ENCODE assay signal across 21 cellular contexts in the genomic region with DNA sequence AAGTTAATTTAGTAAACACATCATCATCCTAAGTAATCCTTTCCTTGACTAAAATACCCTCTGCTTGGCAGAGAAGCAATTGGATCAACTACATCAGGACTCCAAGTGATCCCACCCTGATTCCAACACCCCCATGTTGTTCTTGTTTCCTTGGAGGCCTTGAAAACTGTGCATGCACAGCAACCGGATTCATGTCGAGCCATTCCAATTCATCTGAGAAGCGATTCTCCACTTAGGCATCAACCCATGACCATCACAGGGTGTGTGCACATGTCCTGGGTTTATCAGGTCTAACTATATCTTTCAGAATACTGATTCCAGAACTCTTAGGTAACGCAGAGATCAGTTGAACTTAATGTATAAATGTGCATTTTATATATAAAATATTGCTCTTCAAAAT.
DNase-seq lines count a peak whose midpoint lies in the region; ATAC-seq, FAIRE-seq and TF ChIP-seq lines count a peak whose summit lies in the region.
"Had no signal": no experiment of that assay in that cellular context is flagged by ENCODE, and none has a peak within 500 bp of the region (broad histone marks: within the 10 kb centered on the region; RNA-seq: fewer than 3 reads in every experiment).

No MANE protein-coding gene starts in this region.

- intact Hi-C loops in naive thymus-derived CD4-positive, alpha-beta T cell (cut with micrococcal nuclease) = no loop called here
- intact Hi-C loops in pancreas (cut with DNase I) = no loop called here

- H3K4me1 Mint-ChIP-seq in brain = peaks cover 39% of the 10 kb centered on the region
- no peaks in the 10 kb centered on the region for H3K4me1 Mint-ChIP-seq in naive thymus-derived CD4-positive, alpha-beta T cell

- H3K27ac Mint-ChIP-seq in brain = peak overlapping the region in 3 of 5 experiments; percentile 30 to 82 (median 37)
- H3K27ac Mint-ChIP-seq in naive thymus-derived CD4-positive, alpha-beta T cell = no peak overlapping the region
- H3K27ac Mint-ChIP-seq: CD4-positive, alpha-beta T cell had no signal

- no peak for TF ChIP-seq CTCF in brain (conservative IDR thresholded peaks at IDR 0.05)
- no peak for TF ChIP-seq CTCF in pancreas (IDR thresholded peaks at IDR 0.05)

- H2AFZ ChIP-seq in GM23248 = no peak overlapping the region

- no peak overlapping the region for H3K4me3 Mint-ChIP-seq in brain
- no peak overlapping the region for H3K4me3 Mint-ChIP-seq in naive thymus-derived CD4-positive, alpha-beta T cell
- H3K4me3 Mint-ChIP-seq: CD4-positive, alpha-beta T cell; HFFc6 had no signal

- H3K27me3 ChIP-seq in naive thymus-derived CD4-positive, alpha-beta T cell (ENCODE audit: control insufficient read depth in 2 of 2, insufficient read depth in 2 of 2, low read length in 2 of 2) = no peaks in the 10 kb centered on the region
- H3K27me3 ChIP-seq in GM23248 (replicated peaks; ENCODE audit: insufficient read depth) (no peaks in the 10 kb centered on the region), pancreas (no peaks in the 10 kb centered on the region)

- peaks cover 11% of the 10 kb centered on the region for H3K36me3 Mint-ChIP-seq in brain
- H3K36me3 Mint-ChIP-seq in naive thymus-derived CD4-positive, alpha-beta T cell = no peaks in the 10 kb centered on the region

- H3K79me2 ChIP-seq in GM23248 (ENCODE audit: insufficient read depth) = peaks cover 51% of the 10 kb centered on the region

- in situ Hi-C loops in GM23248 (cut with MboI) = no loop called here

- no peak overlapping the region for H3K27ac ChIP-seq in naive thymus-derived CD4-positive, alpha-beta T cell (ENCODE audit: low read depth, low read length)
- H3K27ac ChIP-seq in GM23248 = no peak overlapping the region
- H3K27ac ChIP-seq in pancreas = no peak overlapping the region
- H3K27ac ChIP-seq: C4-2B, HL-60 had no signal

- no peak overlapping the region for H3K4me2 ChIP-seq in GM23248 (ENCODE audit: unreplicated experiment)

- no peak overlapping the region for H3K9ac ChIP-seq in GM23248

- CTCF ChIA-PET in naive thymus-derived CD4-positive, alpha-beta T cell (lab: Charles Lee) = no interaction called here

- H4K20me1 ChIP-seq in GM23248 (ENCODE audit: insufficient read depth) = no peaks in the 10 kb centered on the region

- H3K27me3 Mint-ChIP-seq in brain = no peaks in the 10 kb centered on the region
- no peaks in the 10 kb centered on the region for H3K27me3 Mint-ChIP-seq in naive thymus-derived CD4-positive, alpha-beta T cell
- H3K27me3 Mint-ChIP-seq: CD4-positive, alpha-beta T cell had no signal

- POLR2A ChIA-PET in naive thymus-derived CD4-positive, alpha-beta T cell (lab: Charles Lee) = no interaction called here

- H3F3A ChIP-seq in GM23248 (ENCODE audit: insufficient read depth) = peaks cover 29% of the 10 kb centered on the region

- no peaks in the 10 kb centered on the region for H3K4me1 ChIP-seq in naive thymus-derived CD4-positive, alpha-beta T cell (ENCODE audit: control insufficient read depth in 2 of 2, insufficient read depth in 2 of 2, low read length in 2 of 2)
- H3K4me1 ChIP-seq in GM23248 (ENCODE audit: insufficient read depth) (peaks cover 19% of the 10 kb centered on the region), pancreas (no peaks in the 10 kb centered on the region)
- H3K4me1 ChIP-seq: Caco-2 had no signal

- H3K4me3 ChIP-seq in naive thymus-derived CD4-positive, alpha-beta T cell (ENCODE audit: low read length) = no peak overlapping the region
- H3K4me3 ChIP-seq in GM23248 = no peak overlapping the region
- H3K4me3 ChIP-seq in pancreas = no peak overlapping the region

- H3K9me3 ChIP-seq in naive thymus-derived CD4-positive, alpha-beta T cell (ENCODE audit: control insufficient read depth in 2 of 3, low read length in 3 of 3) = no peaks in the 10 kb centered on the region
- no peaks in the 10 kb centered on the region for H3K9me3 ChIP-seq in GM23248 (ENCODE audit: low read depth)
- H3K9me3 ChIP-seq in pancreas = no peaks in the 10 kb centered on the region
- H3K9me3 ChIP-seq: Caco-2 had no signal

- WGBS in GM23248 (ENCODE audit: low coverage in 1 of 2, low lambda C conversion rate in 2 of 2, missing lambda C conversion rate in 2 of 2), 2 experiments = 73 to 74% methylated on average over 4 of the region's 4 CpGs
- WGBS in pancreas, 2 donors = 59 to 75% methylated on average over 4 of the region's 4 CpGs

- H3K9me3 Mint-ChIP-seq in brain = peaks cover 0 to 5% (median 3%) of the 10 kb centered on the region in 5 experiments
- peaks cover 0 to 14% (median 2%) of the 10 kb centered on the region in 11 donors for H3K9me3 Mint-ChIP-seq in naive thymus-derived CD4-positive, alpha-beta T cell

- no peaks in the 10 kb centered on the region for H3K9me2 ChIP-seq in GM23248 (ENCODE audit: insufficient read depth)

- no peaks in the 10 kb centered on the region for H3K36me3 ChIP-seq in naive thymus-derived CD4-positive, alpha-beta T cell (ENCODE audit: control insufficient read depth in 2 of 3, insufficient read depth in 3 of 3, low read length in 3 of 3)
- H3K36me3 ChIP-seq in GM23248 (ENCODE audit: low read depth) (peaks cover 31% of the 10 kb centered on the region), pancreas (no peaks in the 10 kb centered on the region)

- DNase-seq in medulla oblongata (ENCODE audit: extremely low spot score) (peak; percentile 37), superior temporal gyrus (ENCODE audit: extremely low spot score) (peak; percentile 64), GM23248 (no peak), pancreas (no peak), NOMO-1 treated with dmso at 0.1 percent for 144 hours (lab: John Stamatoyannopoulos, UW; ENCODE audit: unreplicated experiment) (no peak)
- no peak for DNase-seq in naive thymus-derived CD4-positive, alpha-beta T cell
- DNase-seq: AML-193; Caco-2; CD4-positive, alpha-beta T cell; GOT3; H7; HFFc6 had no signal

- no peak for ATAC-seq in naive thymus-derived CD4-positive, alpha-beta T cell
- ATAC-seq in pancreas = no peak
- ATAC-seq: HCT116 had no signal

- no peak for FAIRE-seq in pancreas (lab: Jason Lieb, UNC)
- FAIRE-seq: A204.1, D721Med, G401.6, GM12891, GM19239 had no signal

Comparison
In these comparisons a context has a peak if more than half of its experiments do, and no peak if none do; other contexts are left out.
1. H3K27ac Mint-ChIP-seq: peak in brain (3 of 5); none in naive thymus-derived CD4-positive, alpha-beta T cell (0 of 9).
2. DNase-seq: peak in medulla oblongata (single experiment) and superior temporal gyrus (single experiment); none in naive thymus-derived CD4-positive, alpha-beta T cell (0 of 9), GM23248 (single experiment), pancreas (0 of 6) and NOMO-1 treated with dmso at 0.1 percent for 144 hours (single experiment).